8 cellular contexts compared by ENCODE assay signal in the genomic region with DNA sequence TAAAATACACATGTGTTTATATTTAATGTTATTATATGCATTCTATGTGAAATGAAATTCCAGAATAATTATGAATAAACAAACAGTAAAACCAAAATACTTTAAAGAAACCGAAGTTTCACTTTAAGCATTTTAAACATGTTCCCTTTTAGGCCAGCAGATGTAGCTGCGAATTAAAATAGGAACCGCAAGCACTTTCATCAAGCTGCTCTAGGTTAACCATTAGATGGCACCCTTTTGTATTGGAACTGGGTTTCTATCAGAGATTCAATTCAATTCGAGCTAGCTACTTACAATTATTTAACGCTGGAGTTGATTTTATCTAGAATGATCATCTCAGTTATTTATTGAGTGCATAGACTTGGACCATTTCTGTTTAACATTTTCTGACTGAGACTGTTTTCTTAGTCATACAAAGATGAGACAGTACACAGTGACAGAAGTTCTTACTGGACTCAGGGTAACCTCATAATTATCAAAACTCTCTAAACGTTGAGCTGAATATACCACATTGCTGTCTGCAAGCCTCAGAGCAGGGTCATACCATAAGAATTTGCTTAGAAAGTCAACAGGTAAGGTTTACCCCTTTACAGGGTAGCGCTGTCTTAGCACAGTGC. TPM values are rescaled to one million over a fixed set of nuclear protein-coding genes. Genes with fewer than 3 reads are reported as not detected.
A peak's percentile ranks its signal among the peaks of the same experiment; 100 is the strongest.
DNase-seq lines count a peak whose midpoint lies in the region; ATAC-seq, FAIRE-seq and TF ChIP-seq lines count a peak whose summit lies in the region.

No MANE protein-coding gene starts in this region.

- no peak for DNase-seq in D721Med (ENCODE audit: insufficient read length, low spot score)
- DNase-seq in HTR-8/SVneo (ENCODE audit: insufficient read length, low spot score) = peak; percentile 65
- DNase-seq in breast epithelium (ENCODE audit: low spot score in 2 of 2) = no peak
- no peak for DNase-seq in left lung
- no peak for DNase-seq in vagina (ENCODE audit: extremely low spot score in 2 of 2)
- DNase-seq in NCI-H2227 (lab: John Stamatoyannopoulos, UW; ENCODE audit: unreplicated experiment) = no peak
- DNase-seq in DMS79 (lab: John Stamatoyannopoulos, UW) = no peak

- H3K27me3 ChIP-seq in breast epithelium (no peaks in the 10 kb centered on the region), left lung (no peaks in the 10 kb centered on the region), vagina (no peaks in the 10 kb centered on the region)

- TF ChIP-seq POLR2A in breast epithelium (IDR thresholded peaks at IDR 0.05) (no peak), vagina (IDR thresholded peaks at IDR 0.05) (no peak)

- TF ChIP-seq CTCF in D721Med (IDR thresholded peaks at IDR 0.05; ENCODE audit: insufficient read depth, missing control alignments) (peak; percentile 90), breast epithelium (IDR thresholded peaks at IDR 0.05) (peak; percentile 77 to 90 (median 87)), left lung (IDR thresholded peaks at IDR 0.05) (peak; percentile 51 to 85), vagina (IDR thresholded peaks at IDR 0.05) (peak; percentile 81 to 87 (median 83))

- H3K36me3 ChIP-seq in breast epithelium = no peaks in the 10 kb centered on the region
- H3K36me3 ChIP-seq in left lung = peaks cover 0 to 30% of the 10 kb centered on the region in 2 donors
- peaks cover 0 to 8% of the 10 kb centered on the region in 2 donors for H3K36me3 ChIP-seq in vagina

- peaks cover 0 to 8% of the 10 kb centered on the region in 2 donors for H3K4me1 ChIP-seq in breast epithelium
- H3K4me1 ChIP-seq in left lung = peaks cover 6 to 18% of the 10 kb centered on the region in 2 donors
- peaks cover 13% of the 10 kb centered on the region for H3K4me1 ChIP-seq in vagina

- intact Hi-C loops in breast epithelium (cut with DNase I; ENCODE audit: low total_unique reads) (no loop called here), left lung (cut with DNase I) (no loop called here), vagina (cut with DNase I) (loop anchor here (5.0 kb wide), 2 partner anchors 67 to 282 kb away; partner anchors contain the start of gene ZDHHC14)

- H3K9me3 ChIP-seq in breast epithelium = no peaks in the 10 kb centered on the region
- no peaks in the 10 kb centered on the region for H3K9me3 ChIP-seq in left lung
- H3K9me3 ChIP-seq in vagina = no peaks in the 10 kb centered on the region

- peak overlapping the region in 1 of 2 donors; percentile 0 for H3K27ac ChIP-seq in breast epithelium
- H3K27ac ChIP-seq in left lung = no peak overlapping the region
- H3K27ac ChIP-seq in vagina = no peak overlapping the region

- H3K4me3 ChIP-seq in breast epithelium = no peak overlapping the region
- no peak overlapping the region for H3K4me3 ChIP-seq in left lung
- H3K4me3 ChIP-seq in vagina = no peak overlapping the region

- FAIRE-seq in D721Med (lab: Jason Lieb, UNC) = no peak
- FAIRE-seq in HTR-8/SVneo (lab: Jason Lieb, UNC) = no peak

- ATAC-seq in GM21360 (IDR thresholded peaks at IDR 0.05; ENCODE audit: unreplicated experiment) = peak; percentile 69
- peak; percentile 83 for ATAC-seq in left lung

RNA-seq across cellular contexts. Expression of gene TMEM242, which starts 8.5 kb away (rescaled TPM):
- total RNA-seq in breast epithelium (1 to 10 TPM; 5.3 to 7.9 (median 7.3) TPM), left lung (10 to 100 TPM; 10.9 to 11.5 TPM), vagina (6.1 TPM)
